In the genomic region with DNA sequence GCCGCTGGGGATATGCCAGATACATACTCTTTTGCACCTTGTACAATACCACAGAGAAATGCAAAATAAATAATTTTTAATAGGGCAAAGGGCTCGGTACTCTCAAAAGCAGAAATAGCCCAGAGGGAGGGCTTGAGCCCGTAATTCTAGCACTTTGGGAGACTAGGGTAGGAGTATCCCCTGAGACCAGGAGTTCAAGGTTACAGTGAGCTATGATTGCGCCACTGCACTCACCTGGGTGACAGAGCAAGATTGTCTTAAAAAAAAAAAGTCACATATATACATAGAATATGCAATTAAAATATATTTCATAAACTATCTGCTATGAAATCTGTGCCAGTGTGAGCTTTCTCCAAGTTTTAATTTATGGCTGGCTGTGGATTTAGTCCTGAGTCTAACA, we compare ENCODE assay signal across 8 cellular contexts. TPM values are rescaled to one million over a fixed set of nuclear protein-coding genes. Genes with fewer than 3 reads are reported as not detected.
A peak's percentile ranks its signal among the peaks of the same experiment; 100 is the strongest.
DNase-seq lines count a peak whose midpoint lies in the region; ATAC-seq and TF ChIP-seq lines count a peak whose summit lies in the region.

No MANE protein-coding gene starts in this region.

- no peaks in the 10 kb centered on the region for H3K27me3 Mint-ChIP-seq in CD4-positive, CD25-positive, alpha-beta regulatory T cell
- no peaks in the 10 kb centered on the region for H3K27me3 Mint-ChIP-seq in neural crest cell (ENCODE audit: low read depth)

- peaks cover under 1 to 13% (median 11%) of the 10 kb centered on the region in 4 donors for H3K4me1 Mint-ChIP-seq in CD4-positive, CD25-positive, alpha-beta regulatory T cell
- H3K4me1 Mint-ChIP-seq in neural crest cell = no peaks in the 10 kb centered on the region

- H3K36me3 Mint-ChIP-seq in CD4-positive, CD25-positive, alpha-beta regulatory T cell = no peaks in the 10 kb centered on the region
- no peaks in the 10 kb centered on the region for H3K36me3 Mint-ChIP-seq in neural crest cell (ENCODE audit: low read depth)

- peak overlapping the region; percentile 89 for H3K4me3 ChIP-seq in CD4-positive, CD25-positive, alpha-beta regulatory T cell (ENCODE audit: low read depth, low read length)
- H3K4me3 ChIP-seq in KMS-11 (IDR thresholded peaks at IDR 0.05; ENCODE audit: insufficient read depth, low read depth, low read length) = no peak overlapping the region
- H3K4me3 ChIP-seq in coronary artery = peak overlapping the region; percentile 89

- H3K4me2 ChIP-seq in KMS-11 = peak overlapping the region; percentile 64

- H3K4me1 ChIP-seq in CD4-positive, CD25-positive, alpha-beta regulatory T cell (ENCODE audit: control insufficient read depth, insufficient read depth, low read length, poor library complexity, severe bottlenecking) = peaks cover 21% of the 10 kb centered on the region
- H3K4me1 ChIP-seq in KMS-11 (ENCODE audit: low read depth, poor library complexity, severe bottlenecking) = no peaks in the 10 kb centered on the region

- DNase-seq in CD4-positive, CD25-positive, alpha-beta regulatory T cell = peak in 1 of 3 donors; percentile 4
- DNase-seq in coronary artery (ENCODE audit: low spot score) = no peak
- no peak for DNase-seq in neural crest cell (ENCODE audit: low read depth, low spot score)
- DNase-seq in NCI-H524 treated with DMSO at 0.1 percent for 48 hours (lab: John Stamatoyannopoulos, UW) = no peak
- DNase-seq in NCI-H187 treated with DMSO at 0.1 percent for 48 hours (lab: John Stamatoyannopoulos, UW) = no peak

- TF ChIP-seq CTCF in KMS-11 (conservative IDR thresholded peaks at IDR 0.05; ENCODE audit: low read depth, low read length) (no peak), coronary artery (IDR thresholded peaks at IDR 0.05) (no peak), neural crest cell (conservative IDR thresholded peaks at IDR 0.05) (no peak)

- no peak for ATAC-seq in CD4-positive, CD25-positive, alpha-beta regulatory T cell (ENCODE audit: low read depth in 2 of 2)
- no peak for ATAC-seq in GM21786 (IDR thresholded peaks at IDR 0.05; ENCODE audit: unreplicated experiment)
- no peak for ATAC-seq in HG03342 (IDR thresholded peaks at IDR 0.05; ENCODE audit: unreplicated experiment)

- H3K4me3 Mint-ChIP-seq in CD4-positive, CD25-positive, alpha-beta regulatory T cell = peak overlapping the region in 2 of 4 donors; percentile 4 to 48
- peak overlapping the region; percentile 50 for H3K4me3 Mint-ChIP-seq in neural crest cell

- no peak overlapping the region; the same call in 1 of the 2 replicates for H3K9ac ChIP-seq in KMS-11

- no peaks in the 10 kb centered on the region for H3K9me3 ChIP-seq in CD4-positive, CD25-positive, alpha-beta regulatory T cell (ENCODE audit: control insufficient read depth in 2 of 2, low read length in 2 of 2)

- peak overlapping the region; percentile 80 for H3K27ac ChIP-seq in CD4-positive, CD25-positive, alpha-beta regulatory T cell (ENCODE audit: insufficient read depth, low read length, poor library complexity, severe bottlenecking)
- no peak overlapping the region for H3K27ac ChIP-seq in KMS-11
- H3K27ac ChIP-seq in coronary artery = peak overlapping the region in 1 of 2 donors; percentile 76

- no peaks in the 10 kb centered on the region for H3K79me2 ChIP-seq in KMS-11 (ENCODE audit: insufficient read depth, low read depth)

- H3K9me3 Mint-ChIP-seq in CD4-positive, CD25-positive, alpha-beta regulatory T cell = no peaks in the 10 kb centered on the region
- H3K9me3 Mint-ChIP-seq in neural crest cell = no peaks in the 10 kb centered on the region

- no peaks in the 10 kb centered on the region for H4K20me1 ChIP-seq in KMS-11 (ENCODE audit: insufficient read depth)

- H3K36me3 ChIP-seq in CD4-positive, CD25-positive, alpha-beta regulatory T cell (ENCODE audit: control insufficient read depth, insufficient read depth, low read length) = peaks cover 7% of the 10 kb centered on the region
- no peaks in the 10 kb centered on the region for H3K36me3 ChIP-seq in KMS-11 (ENCODE audit: insufficient read depth)

- no peak overlapping the region for H3K27ac Mint-ChIP-seq in CD4-positive, CD25-positive, alpha-beta regulatory T cell
- H3K27ac Mint-ChIP-seq in neural crest cell (ENCODE audit: unreplicated experiment) = no peak overlapping the region

- peak overlapping the region; percentile 79; the same call in 1 of the 2 replicates for H2AFZ ChIP-seq in KMS-11 (ENCODE audit: low read depth)

- no peaks in the 10 kb centered on the region for H3K27me3 ChIP-seq in CD4-positive, CD25-positive, alpha-beta regulatory T cell (ENCODE audit: control insufficient read depth, insufficient read depth, low read length)
- no peaks in the 10 kb centered on the region for H3K27me3 ChIP-seq in KMS-11 (ENCODE audit: insufficient read depth, low read depth)

RNA-seq across cellular contexts. Expression of gene TRMT11, which starts 0.8 kb away (rescaled TPM):
- total RNA-seq in CD4-positive, CD25-positive, alpha-beta regulatory T cell = 16.9 TPM
- polyA plus RNA-seq in CD4-positive, CD25-positive, alpha-beta regulatory T cell = 10 to 100 TPM in 1 of 4 donors, 1 to 10 TPM in 3; 5.7 to 12.0 (median 9.7) TPM
- 25.6 and 31.0 TPM in 2 replicates for total RNA-seq in neural crest cell

RNA-seq across cellular contexts. Expression of gene HINT3, which starts 29.0 kb away (rescaled TPM):
- 11.6 TPM for total RNA-seq in CD4-positive, CD25-positive, alpha-beta regulatory T cell
- 10 to 100 TPM in 2 of 4 donors, 1 to 10 TPM in 2; 8.3 to 13.9 (median 9.8) TPM for polyA plus RNA-seq in CD4-positive, CD25-positive, alpha-beta regulatory T cell
- 16.8 and 17.4 TPM in 2 replicates for total RNA-seq in neural crest cell
